7 cellular contexts compared by ENCODE assay signal in genomic region chr17:29579866-29580771, GRCh38. TPM values are rescaled to one million over a fixed set of nuclear protein-coding genes. Genes with fewer than 3 reads are reported as not detected.
DNase-seq lines count a peak whose midpoint lies in the region; ATAC-seq, FAIRE-seq and TF ChIP-seq lines count a peak whose summit lies in the region.

No MANE protein-coding gene starts in this region.

- TF ChIP-seq CTCF in GM12878 (IDR thresholded peaks at IDR 0.05 in 2 of 3, conservative IDR thresholded peaks at IDR 0.05 in 1 of 3; ENCODE audit: control insufficient read depth in 2 of 3, extremely low read depth in 1 of 3, insufficient read depth in 1 of 3, low read depth in 3 of 3, low read length in 3 of 3): peak; percentile 82 to 93 (median 89)

- ATAC-seq in HG02870 (IDR thresholded peaks at IDR 0.05; ENCODE audit: unreplicated experiment) (peak; percentile 69), GM12878 (peak; percentile 100)

- no peaks in the 10 kb centered on the region for H3K27me3 ChIP-seq in GM12878 (replicated peaks in 1 of 2; ENCODE audit: control insufficient read depth in 2 of 2, insufficient read depth in 2 of 2, low read length in 1 of 2)

- SMC1A ChIA-PET in GM12878 (lab: Charles Lee; ENCODE audit: uncharacterized antibody, unreplicated experiment): interaction anchor here (0.6 to 2.6 kb wide), 15 partner anchors 11 to 449 kb away, joined by 3 to 14 read pairs (median 3); partner anchors contain the start of gene ANKRD13B

- POLR2A ChIA-PET in GM12878 (lab: Charles Lee): interaction anchor here (0.7 to 1.8 kb wide), 5 partner anchors 12 to 125 kb away, joined by 3 to 9 read pairs (median 3); partner anchors contain the start of gene ANKRD13B

- 53% methylated on average over 13 of the region's 15 CpGs for WGBS in GM12878 (ENCODE audit: insufficient coverage, insufficient replicate concordance, low lambda C conversion rate, missing lambda C conversion rate)

- FAIRE-seq in GM12892 (lab: Jason Lieb, UNC): peak; percentile 99
- peak; percentile 98 for FAIRE-seq in GM12878 (lab: Jason Lieb, UNC)

- DNase-seq in GM12892 (ENCODE audit: insufficient read length) (peak; percentile 97), NCI-H2029 treated with DMSO at 0.1 percent for 48 hours (lab: John Stamatoyannopoulos, UW) (peak; percentile 37), UCSD-AML1 (lab: John Stamatoyannopoulos, UW; ENCODE audit: unreplicated experiment) (peak; percentile 81), GM12878 (ENCODE audit: low read depth, low spot score) (no peak), iPS-NIHi11 (ENCODE audit: low spot score) (peak; percentile 90)
- DNase-seq in stimulated activated CD4-positive, alpha-beta T cell treated with anti-CD3 and anti-CD28 coated beads, Interleukin-15, amount 100 ng/mL, for 48 hours (ENCODE audit: low read depth in 2 of 2): peak; percentile 85 to 89

- peak; percentile 87 for TF ChIP-seq RAD21 in GM12878 (IDR thresholded peaks at IDR 0.05; ENCODE audit: insufficient read depth, low read depth, low read length)

- H3K9ac ChIP-seq in GM12878 (ENCODE audit: control insufficient read depth, insufficient read depth, low read length): no peak overlapping the region

- H3K36me3 ChIP-seq in GM12878 (ENCODE audit: control insufficient read depth in 2 of 2, insufficient read depth in 2 of 2, low read length in 1 of 2): peaks cover 8 to 21% of the 10 kb centered on the region in 2 experiments; a peak in 3 of 4 replicates

- H3K4me2 ChIP-seq in GM12878 (ENCODE audit: control insufficient read depth, insufficient read depth): no peak overlapping the region

- H3K4me3 ChIP-seq in GM12878: no peak overlapping the region

- H2AFZ ChIP-seq in GM12878 (ENCODE audit: control insufficient read depth, low read depth, low read length): no peak overlapping the region; the same call in 1 of the 2 replicates

- H4K20me1 ChIP-seq in GM12878 (ENCODE audit: control insufficient read depth, insufficient read depth): no peaks in the 10 kb centered on the region

- CTCF ChIA-PET in GM12878 (lab: Yijun Ruan, JAX): interaction anchor here (0.7 to 6.1 kb wide), 22 partner anchors 8 to 513 kb away, joined by 3 to 72 read pairs (median 4); partner anchors contain the start of gene ANKRD13B

- no peaks in the 10 kb centered on the region for H3K9me3 ChIP-seq in GM12878 (replicated peaks; ENCODE audit: control insufficient read depth, insufficient read depth, low read length)

- H3K27ac ChIP-seq in GM12878 (ENCODE audit: control insufficient read depth, insufficient read depth): no peak overlapping the region; the same call in 1 of the 2 replicates

- peaks cover 4% of the 10 kb centered on the region; the same call in 1 of the 2 replicates for H3K79me2 ChIP-seq in GM12878 (ENCODE audit: control insufficient read depth, insufficient read depth, low read length)

- TF ChIP-seq POLR2A in GM12892 (IDR thresholded peaks at IDR 0.05; ENCODE audit: low read depth, low read length) (no peak), GM12878 (IDR thresholded peaks at IDR 0.05; ENCODE audit: low read depth, low read length) (no peak)

- BruUV-seq in GM12878 (replicated peaks; lab: Mats Ljungman, UMichigan): no TSS peak

- in situ Hi-C loops in GM12878 (cut with MboI): no loop called here

- RAD21 ChIA-PET in GM12878 (lab: Charles Lee; ENCODE audit: unreplicated experiment): interaction anchor here (0.6 to 4.1 kb wide), 14 partner anchors 10 to 513 kb away, joined by 3 to 25 read pairs (median 4); partner anchors contain the start of genes ANKRD13B and TP53I13

- H3K4me1 ChIP-seq in GM12878 (ENCODE audit: control insufficient read depth, insufficient read depth, low read length): peaks cover 11% of the 10 kb centered on the region

- intact Hi-C loops in GM12878 (cut with micrococcal nuclease; ENCODE audit: unreplicated experiment): loop anchor here (1.0 to 5.0 kb wide), 5 partner anchors 11 to 442 kb away; no protein-coding TSS in a partner anchor

- no peak for TF ChIP-seq EP300 in GM12878 (IDR thresholded peaks at IDR 0.05; ENCODE audit: borderline replicate concordance in 1 of 2, control insufficient read depth in 1 of 2, low read depth in 2 of 2, low read length in 2 of 2)

RNA-seq across cellular contexts. Expression of gene GIT1, which starts 9.3 kb away (rescaled TPM):
- 14.8 TPM for polyA plus RNA-seq in GM12892 (2012; ENCODE audit: missing spikeins)
- total RNA-seq in GM12878 (2013; cell fraction: nucleolus; rRNA removed): 31.4 and 40.8 TPM in 2 replicates
- total RNA-seq in GM12878 (2014; rRNA removed): 24.2 and 30.6 TPM in 2 replicates
- 15.4 and 16.1 TPM in 2 replicates for total RNA-seq in GM12878 (2014; rRNA removed; fragmentation: Illumina TruSeq; extraction: Trizol)
- total RNA-seq in GM12878 (2021): 45.1 and 45.3 TPM in 2 replicates
- polyA plus RNA-seq in GM12878 (2011; ENCODE audit: low read depth): 6.9 TPM
- polyA plus RNA-seq in GM12878 (2011; rRNA removed): 11.3 and 25.6 TPM in 2 replicates
- polyA plus RNA-seq in GM12878 (2011; cell fraction: cytosol; rRNA removed): 19.7 and 24.9 TPM in 2 replicates
- polyA plus RNA-seq in GM12878 (2011; cell fraction: nucleus; rRNA removed): 76.5 and 89.1 TPM in 2 replicates
- 19.0 and 19.4 TPM in 2 replicates for polyA plus RNA-seq in GM12878 (2012)
- 20.0 and 32.4 TPM in 2 replicates for polyA plus RNA-seq in GM12878 (2014; fragmentation: Illumina TruSeq; extraction: Trizol)
- polyA plus RNA-seq in GM12878 (2014; fragmentation: Nextera tagmentation; extraction: Ambion mirVana): under 1 TPM; 0.24 to 0.58 TPM
- polyA plus RNA-seq in GM12878 (2014; rRNA removed): 33.7 and 34.2 TPM in 2 replicates
- 1 to 10 TPM; 4.4 to 4.9 TPM for polyA plus RNA-seq in GM12878 (2016; fragmentation: Nextera tagmentation; extraction: Ambion mirVana)
- 24.4 and 31.5 TPM in 2 replicates for polyA minus RNA-seq in GM12878 (2011; rRNA and poly(A)+ RNA removed)
- polyA minus RNA-seq in GM12878 (2011; cell fraction: cytosol; rRNA and poly(A)+ RNA removed): 15.8 and 24.1 TPM in 2 replicates
- 33.0 and 56.8 TPM in 2 replicates for polyA minus RNA-seq in GM12878 (2011; cell fraction: nucleus; rRNA and poly(A)+ RNA removed)

RNA-seq across cellular contexts. Expression of gene TP53I13, which starts 11.6 kb away (rescaled TPM):
- polyA plus RNA-seq in GM12892 (2012; ENCODE audit: missing spikeins): 12.3 TPM
- total RNA-seq in GM12878 (2013; cell fraction: nucleolus; rRNA removed): 36.6 and 40.4 TPM in 2 replicates
- total RNA-seq in GM12878 (2014; rRNA removed): 30.9 and 33.4 TPM in 2 replicates
- 8.6 and 10.4 TPM in 2 replicates for total RNA-seq in GM12878 (2014; rRNA removed; fragmentation: Illumina TruSeq; extraction: Trizol)
- 38.5 and 40.1 TPM in 2 replicates for total RNA-seq in GM12878 (2021)
- polyA plus RNA-seq in GM12878 (2011; ENCODE audit: low read depth): 5.4 TPM
- 5.5 and 8.8 TPM in 2 replicates for polyA plus RNA-seq in GM12878 (2011; rRNA removed)
- polyA plus RNA-seq in GM12878 (2011; cell fraction: cytosol; rRNA removed): 9.9 and 18.4 TPM in 2 replicates
- 229 and 261 TPM in 2 replicates for polyA plus RNA-seq in GM12878 (2011; cell fraction: nucleus; rRNA removed)
- 25.2 and 26.9 TPM in 2 replicates for polyA plus RNA-seq in GM12878 (2012)
- 0.97 and 4.5 TPM in 2 replicates for polyA plus RNA-seq in GM12878 (2014; fragmentation: Illumina TruSeq; extraction: Trizol)
- polyA plus RNA-seq in GM12878 (2014; fragmentation: Nextera tagmentation; extraction: Ambion mirVana): under 1 TPM in 1 of 2 experiments, not detected in 1; 0.31 TPM
- polyA plus RNA-seq in GM12878 (2014; rRNA removed): 45.1 and 54.2 TPM in 2 replicates
- 10 to 100 TPM; 19.5 to 22.9 TPM for polyA plus RNA-seq in GM12878 (2016; fragmentation: Nextera tagmentation; extraction: Ambion mirVana)
- polyA minus RNA-seq in GM12878 (2011; rRNA and poly(A)+ RNA removed): 3.3 and 10.7 TPM in 2 replicates
- 4.1 and 7.7 TPM in 2 replicates for polyA minus RNA-seq in GM12878 (2011; cell fraction: cytosol; rRNA and poly(A)+ RNA removed)
- 26.0 and 38.0 TPM in 2 replicates for polyA minus RNA-seq in GM12878 (2011; cell fraction: nucleus; rRNA and poly(A)+ RNA removed)

RNA-seq across cellular contexts. Expression of gene ANKRD13B, which starts 12.8 kb away (rescaled TPM):
- polyA plus RNA-seq in GM12892 (2012; ENCODE audit: missing spikeins): 1.0 TPM
- 12.6 and 16.8 TPM in 2 replicates for total RNA-seq in GM12878 (2013; cell fraction: nucleolus; rRNA removed)
- total RNA-seq in GM12878 (2014; rRNA removed) (7.1 and 8.5 TPM in 2 replicates), GM12878 (2014; rRNA removed; fragmentation: Illumina TruSeq; extraction: Trizol) (2.5 and 2.9 TPM in 2 replicates), GM12878 (2021) (14.0 and 15.0 TPM in 2 replicates)
- 0.56 TPM for polyA plus RNA-seq in GM12878 (2011; ENCODE audit: low read depth)
- polyA plus RNA-seq in GM12878 (2011; rRNA removed) (1.3 and 3.0 TPM in 2 replicates), GM12878 (2014; fragmentation: Illumina TruSeq; extraction: Trizol) (1.5 and 4.0 TPM in 2 replicates), GM12878 (2014; fragmentation: Nextera tagmentation; extraction: Ambion mirVana) (under 1 TPM; 0.18 to 0.53 TPM), GM12878 (2014; rRNA removed) (14.9 and 15.9 TPM in 2 replicates), GM12878 (2016; fragmentation: Nextera tagmentation; extraction: Ambion mirVana) (1 to 10 TPM; 1.6 to 2.1 TPM)
- 3.2 and 6.8 TPM in 2 replicates for polyA plus RNA-seq in GM12878 (2011; cell fraction: cytosol; rRNA removed)
- polyA plus RNA-seq in GM12878 (2011; cell fraction: nucleus; rRNA removed): 64.3 and 77.7 TPM in 2 replicates
- 2.0 and 3.5 TPM in 2 replicates for polyA plus RNA-seq in GM12878 (2012)
- 2.6 and 5.8 TPM in 2 replicates for polyA minus RNA-seq in GM12878 (2011; rRNA and poly(A)+ RNA removed)
- polyA minus RNA-seq in GM12878 (2011; cell fraction: cytosol; rRNA and poly(A)+ RNA removed): 3.2 and 4.6 TPM in 2 replicates
- 8.9 and 16.6 TPM in 2 replicates for polyA minus RNA-seq in GM12878 (2011; cell fraction: nucleus; rRNA and poly(A)+ RNA removed)

RNA-seq across cellular contexts. Expression of gene ABHD15, which starts 13.3 kb away (rescaled TPM):
- 2.4 TPM for polyA plus RNA-seq in GM12892 (2012; ENCODE audit: missing spikeins)
- 7.5 and 8.0 TPM in 2 replicates for total RNA-seq in GM12878 (2013; cell fraction: nucleolus; rRNA removed)
- total RNA-seq in GM12878 (2014; rRNA removed) (6.5 and 7.5 TPM in 2 replicates), GM12878 (2014; rRNA removed; fragmentation: Illumina TruSeq; extraction: Trizol) (5.1 and 5.2 TPM in 2 replicates), GM12878 (2021) (9.0 and 9.2 TPM in 2 replicates)
- polyA plus RNA-seq in GM12878 (2011; ENCODE audit: low read depth): 2.0 TPM
- polyA plus RNA-seq in GM12878 (2011; rRNA removed) (4.1 and 4.7 TPM in 2 replicates), GM12878 (2014; fragmentation: Illumina TruSeq; extraction: Trizol) (5.3 and 5.8 TPM in 2 replicates), GM12878 (2014; fragmentation: Nextera tagmentation; extraction: Ambion mirVana) (1 to 10 TPM; 2.1 to 2.6 TPM), GM12878 (2014; rRNA removed) (5.9 and 6.1 TPM in 2 replicates), GM12878 (2016; fragmentation: Nextera tagmentation; extraction: Ambion mirVana) (1 to 10 TPM; 2.6 to 3.9 TPM)
- 4.1 and 5.8 TPM in 2 replicates for polyA plus RNA-seq in GM12878 (2011; cell fraction: cytosol; rRNA removed)
- polyA plus RNA-seq in GM12878 (2011; cell fraction: nucleus; rRNA removed): 5.9 and 6.4 TPM in 2 replicates
- 3.5 and 4.7 TPM in 2 replicates for polyA plus RNA-seq in GM12878 (2012)
- 5.5 and 8.8 TPM in 2 replicates for polyA minus RNA-seq in GM12878 (2011; rRNA and poly(A)+ RNA removed)
- 3.5 and 3.7 TPM in 2 replicates for polyA minus RNA-seq in GM12878 (2011; cell fraction: cytosol; rRNA and poly(A)+ RNA removed)
- polyA minus RNA-seq in GM12878 (2011; cell fraction: nucleus; rRNA and poly(A)+ RNA removed): 3.4 and 6.5 TPM in 2 replicates

RNA-seq across cellular contexts. Expression of gene CORO6, which starts 42.6 kb away (rescaled TPM):
- polyA plus RNA-seq in GM12892 (2012; ENCODE audit: missing spikeins): 0.70 TPM
- 4.0 and 4.3 TPM in 2 replicates for total RNA-seq in GM12878 (2013; cell fraction: nucleolus; rRNA removed)
- total RNA-seq in GM12878 (2014; rRNA removed) (2.6 and 3.6 TPM in 2 replicates), GM12878 (2014; rRNA removed; fragmentation: Illumina TruSeq; extraction: Trizol) (0.63 and 0.69 TPM in 2 replicates), GM12878 (2021) (3.2 and 3.7 TPM in 2 replicates)
- 0.80 TPM for polyA plus RNA-seq in GM12878 (2011; ENCODE audit: low read depth)
- polyA plus RNA-seq in GM12878 (2011; rRNA removed) (0.69 and 0.87 TPM in 2 replicates), GM12878 (2014; fragmentation: Illumina TruSeq; extraction: Trizol) (1.3 and 1.9 TPM in 2 replicates), GM12878 (2014; fragmentation: Nextera tagmentation; extraction: Ambion mirVana) (under 1 TPM in 1 of 2 experiments, not detected in 1; 0.26 TPM), GM12878 (2014; rRNA removed) (5.0 and 5.4 TPM in 2 replicates), GM12878 (2016; fragmentation: Nextera tagmentation; extraction: Ambion mirVana) (1 to 10 TPM; 1.7 to 3.3 TPM)
- 0.60 and 0.99 TPM in 2 replicates for polyA plus RNA-seq in GM12878 (2011; cell fraction: cytosol; rRNA removed)
- 12.2 and 15.8 TPM in 2 replicates for polyA plus RNA-seq in GM12878 (2011; cell fraction: nucleus; rRNA removed)
- 2.5 and 2.6 TPM in 2 replicates for polyA plus RNA-seq in GM12878 (2012)
- 0.72 and 1.2 TPM in 2 replicates for polyA minus RNA-seq in GM12878 (2011; rRNA and poly(A)+ RNA removed)
- not detected in 2 replicates for polyA minus RNA-seq in GM12878 (2011; cell fraction: cytosol; rRNA and poly(A)+ RNA removed)
- 1.6 and 2.0 TPM in 2 replicates for polyA minus RNA-seq in GM12878 (2011; cell fraction: nucleus; rRNA and poly(A)+ RNA removed)
